24 cellular contexts compared by ENCODE assay signal in the genomic region with DNA sequence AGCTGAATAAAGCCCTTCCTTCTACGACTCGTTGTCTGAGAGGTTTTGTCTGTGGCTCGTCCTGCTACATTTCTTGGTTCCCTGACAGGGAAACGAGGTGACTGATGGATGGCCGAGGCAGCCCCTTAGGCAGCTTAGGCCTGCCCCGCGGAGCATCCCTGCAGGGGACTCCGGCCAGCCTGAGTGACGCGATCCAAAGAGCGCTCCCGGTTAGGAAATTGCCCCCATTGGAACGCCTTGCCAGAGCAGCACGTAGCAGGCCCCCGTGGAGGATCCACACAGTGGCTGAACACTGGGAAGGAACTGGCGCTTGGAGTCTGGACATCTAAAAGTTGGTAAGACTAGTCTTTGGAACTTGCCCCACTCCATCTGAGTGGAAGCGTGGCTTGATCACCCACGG.
A peak's percentile ranks its signal among the peaks of the same experiment; 100 is the strongest.
DNase-seq lines count a peak whose midpoint lies in the region; ATAC-seq, FAIRE-seq and TF ChIP-seq lines count a peak whose summit lies in the region.
"Had no signal": no experiment of that assay in that cellular context is flagged by ENCODE, and none has a peak within 500 bp of the region (broad histone marks: within the 10 kb centered on the region; RNA-seq: fewer than 3 reads in every experiment).

No MANE protein-coding gene starts in this region.

- no peak overlapping the region for H3K18ac ChIP-seq in neuronal stem cell (ENCODE audit: low read length)

- H3K36me3 ChIP-seq in OCI-LY3 (replicated peaks; ENCODE audit: low read depth, low read length) (no peaks in the 10 kb centered on the region), neuronal stem cell (replicated peaks in 1 of 2; ENCODE audit: control insufficient read depth in 2 of 2, insufficient read depth in 2 of 2, low read length in 2 of 2) (peaks cover 0 to 19% of the 10 kb centered on the region in 2 donors), pancreas (no peaks in the 10 kb centered on the region)
- H3K36me3 ChIP-seq: spleen, vagina had no signal

- no peaks in the 10 kb centered on the region for H3K9me3 ChIP-seq in OCI-LY3 (ENCODE audit: insufficient read depth, low read length)
- peaks cover 0 to 23% of the 10 kb centered on the region in 2 donors for H3K9me3 ChIP-seq in neuronal stem cell (replicated peaks in 1 of 2; ENCODE audit: control insufficient read depth in 2 of 2, insufficient read depth in 1 of 2, low read depth in 1 of 2, low read length in 2 of 2)
- no peaks in the 10 kb centered on the region for H3K9me3 ChIP-seq in pancreas
- H3K9me3 ChIP-seq: psoas muscle, spleen, vagina had no signal

- no peak for DNase-seq in epithelial cell of proximal tubule (ENCODE audit: low read depth)
- no peak for DNase-seq in neuronal stem cell (ENCODE audit: low spot score)
- DNase-seq in stimulated activated CD4-positive, alpha-beta T cell treated with anti-CD3 and anti-CD28 coated beads, Interleukin-12 subunit alpha, Interleukin-12 subunit beta, amount 100 ng/mL, for 4 hours, result no peak
- no peak for DNase-seq in DMS79 treated with DMSO at 0.1 percent for 48 hours (lab: John Stamatoyannopoulos, UW)
- DNase-seq in pancreas, result no peak
- no peak for DNase-seq in SIG-M5 treated with dmso at 0.1 percent for 504 hours (lab: John Stamatoyannopoulos, UW; ENCODE audit: unreplicated experiment)
- DNase-seq: activated CD4-positive, CD25-positive, alpha-beta regulatory T cell treated with anti-CD3 and anti-CD28 coated beads, Interleukin-2, amount 50 U/mL, for 72 hours; activated T-cell treated with anti-CD3 and anti-CD28 coated beads, Interleukin-2, amount 50 U/mL, for 72 hours; CD4-positive, alpha-beta T cell; DND-41; H7; naive thymus-derived CD8-positive, alpha-beta T cell; NCI-H146; NCI-H2171 treated with DMSO at 0.1 percent for 48 hours; NCI-H774; psoas muscle; spleen; substantia nigra had no signal

- H3K27ac ChIP-seq in OCI-LY3 (ENCODE audit: low read length), result peak overlapping the region; percentile 91
- H3K27ac ChIP-seq in neuronal stem cell (replicated peaks; ENCODE audit: low read length), result no peak overlapping the region
- H3K27ac ChIP-seq in pancreas, result no peak overlapping the region
- H3K27ac ChIP-seq: psoas muscle, spleen, vagina had no signal

- H4K91ac ChIP-seq in neuronal stem cell (ENCODE audit: low read depth, low read length, poor library complexity), result no peak overlapping the region

- ATAC-seq in pancreas, result no peak
- ATAC-seq: activated naive CD4-positive, alpha-beta T cell treated with anti-CD3 and anti-CD28 coated beads, Interleukin-2, amount 50 U/mL, for 72 hours; activated T-cell treated with anti-CD3 and anti-CD28 coated beads, Interleukin-2, amount 50 U/mL, for 72 hours; naive thymus-derived CD8-positive, alpha-beta T cell; Panc1; psoas muscle had no signal

- H2AK5ac ChIP-seq in neuronal stem cell (ENCODE audit: low read depth, low read length), result no peak overlapping the region

- H3K27me3 ChIP-seq in OCI-LY3 (ENCODE audit: low read depth, low read length), result no peaks in the 10 kb centered on the region
- H3K27me3 ChIP-seq in neuronal stem cell (ENCODE audit: control insufficient read depth in 3 of 3, insufficient read depth in 3 of 3, low read depth in 1 of 3, low read length in 3 of 3), result no peaks in the 10 kb centered on the region
- no peaks in the 10 kb centered on the region for H3K27me3 ChIP-seq in pancreas
- H3K27me3 ChIP-seq: spleen, vagina had no signal

- WGBS in neuronal stem cell (ENCODE audit: extremely low coverage in 2 of 2, insufficient read length in 2 of 2, insufficient replicate concordance in 1 of 2), 2 donors, result no CpG with 5 or more reads among the region's 18 CpGs
- WGBS in pancreas, 2 donors, result 73 to 84% methylated on average over 18 of the region's 18 CpGs

- H3K9ac ChIP-seq in OCI-LY3 (ENCODE audit: low read length), result peak overlapping the region; percentile 73
- no peak overlapping the region for H3K9ac ChIP-seq in neuronal stem cell (ENCODE audit: low read depth, low read length, poor library complexity)

- H3K4me3 ChIP-seq in GM08714 (ENCODE audit: low read length) (peak overlapping the region; percentile 67; the same call in 1 of the 2 replicates), OCI-LY3 (ENCODE audit: low read length) (peak overlapping the region; percentile 75), epithelial cell of proximal tubule (ENCODE audit: low read depth, low read length) (peak overlapping the region; percentile 72), neuronal stem cell (ENCODE audit: low read length in 2 of 2) (peak overlapping the region in 1 of 2 donors; percentile 82), pancreas (no peak overlapping the region)
- H3K4me3 ChIP-seq: psoas muscle, spleen, vagina had no signal

- no peaks in the 10 kb centered on the region for H4K20me1 ChIP-seq in OCI-LY3 (ENCODE audit: insufficient read depth, low read length)

- 0 out of 2 replicates have a peak, but pooled peaks cover 2% of the 10 kb centered on the region for H3K79me2 ChIP-seq in OCI-LY3 (ENCODE audit: low read length)

- H3K79me1 ChIP-seq in neuronal stem cell (ENCODE audit: low read depth, low read length), result no peaks in the 10 kb centered on the region

- no peak overlapping the region for H2BK5ac ChIP-seq in neuronal stem cell (ENCODE audit: low read length)

- H3K14ac ChIP-seq in neuronal stem cell (ENCODE audit: low read length), result no peak overlapping the region

- no peak overlapping the region for H2BK15ac ChIP-seq in neuronal stem cell (ENCODE audit: low read length)

- intact Hi-C loops in pancreas (cut with DNase I), result no loop called here

- peak overlapping the region; percentile 88 for H2AFZ ChIP-seq in OCI-LY3 (ENCODE audit: low read depth, low read length)
- peak overlapping the region; percentile 79 for H2AFZ ChIP-seq in neuronal stem cell (ENCODE audit: low read length)

- no peak for FAIRE-seq in pancreas (lab: Jason Lieb, UNC)
- FAIRE-seq: keratinocyte had no signal

- H4K8ac ChIP-seq in neuronal stem cell (ENCODE audit: low read depth, low read length), result no peak overlapping the region

- H3K4me1 ChIP-seq in OCI-LY3 (ENCODE audit: low read length), result peaks cover 58% of the 10 kb centered on the region
- peaks cover 0 to 25% of the 10 kb centered on the region in 2 donors for H3K4me1 ChIP-seq in neuronal stem cell (ENCODE audit: control insufficient read depth in 2 of 2, insufficient read depth in 1 of 2, low read depth in 1 of 2, low read length in 2 of 2)
- H3K4me1 ChIP-seq in pancreas, result no peaks in the 10 kb centered on the region
- H3K4me1 ChIP-seq: psoas muscle, spleen, vagina had no signal

- H2BK12ac ChIP-seq in neuronal stem cell (ENCODE audit: low read length), result no peak overlapping the region

- H3K23ac ChIP-seq in neuronal stem cell (ENCODE audit: low read depth, low read length, poor library complexity), result no peak overlapping the region

- H2BK120ac ChIP-seq in neuronal stem cell (ENCODE audit: low read depth, low read length), result no peak overlapping the region

- H3K4ac ChIP-seq in neuronal stem cell (ENCODE audit: low read length), result no peak overlapping the region

- H3K4me2 ChIP-seq in OCI-LY3 (ENCODE audit: low read length) (peak overlapping the region; percentile 90), neuronal stem cell (ENCODE audit: insufficient read depth, low read length, poor library complexity, severe bottlenecking) (no peak overlapping the region)

- TF ChIP-seq CTCF in OCI-LY3 (IDR thresholded peaks at IDR 0.05; ENCODE audit: low read depth, low read length) (no peak), epithelial cell of proximal tubule (conservative IDR thresholded peaks at IDR 0.05; ENCODE audit: low read depth, low read length) (no peak), pancreas (IDR thresholded peaks at IDR 0.05) (no peak)

Comparison
In these comparisons a context has a peak if more than half of its experiments do, and no peak if none do; other contexts are left out.
1. H3K4me3 ChIP-seq: peak in GM08714 (single experiment), OCI-LY3 (single experiment) and epithelial cell of proximal tubule (single experiment); none in pancreas (0 of 4).